In genomic region chr2:120177011-120177621, GRCh38 we compare ENCODE assay signal across 8 cellular contexts. TPM values are rescaled to one million over a fixed set of nuclear protein-coding genes. Genes with fewer than 3 reads are reported as not detected.
A peak's percentile ranks its signal among the peaks of the same experiment; 100 is the strongest.
DNase-seq lines count a peak whose midpoint lies in the region; ATAC-seq and TF ChIP-seq lines count a peak whose summit lies in the region.

No MANE protein-coding gene starts in this region.

- peak overlapping the region; percentile 84 to 98 (median 93) for H3K27ac Mint-ChIP-seq in CD14-positive monocyte
- H3K27ac Mint-ChIP-seq in activated CD8-positive, alpha-beta T cell treated with anti-CD3 and anti-CD28 coated beads, Interleukin-2, amount 10 ng/mL, durations not matched to agents 7 days and 5 days, result peak overlapping the region; percentile 98

- intact Hi-C loops in CD14-positive monocyte (cut with micrococcal nuclease), result loop anchor here (5.0 to 10.0 kb wide), 2 partner anchors 472 to 475 kb away; no protein-coding TSS in a partner anchor

- no peaks in the 10 kb centered on the region for H3K36me3 Mint-ChIP-seq in CD14-positive monocyte
- H3K36me3 Mint-ChIP-seq in activated CD8-positive, alpha-beta T cell treated with anti-CD3 and anti-CD28 coated beads, Interleukin-2, amount 10 ng/mL, durations not matched to agents 7 days and 5 days (ENCODE audit: low read depth), result peaks cover 26% of the 10 kb centered on the region

- peak; percentile 74 for TF ChIP-seq CTCF in CD14-positive monocyte (IDR thresholded peaks at IDR 0.05)

- H3K27me3 Mint-ChIP-seq in CD14-positive monocyte (ENCODE audit: low read depth in 3 of 3), result peaks cover 3 to 11% (median 4%) of the 10 kb centered on the region in 3 donors
- H3K27me3 Mint-ChIP-seq in activated CD8-positive, alpha-beta T cell treated with anti-CD3 and anti-CD28 coated beads, Interleukin-2, amount 10 ng/mL, durations not matched to agents 7 days and 5 days (ENCODE audit: low read depth), result no peaks in the 10 kb centered on the region

- CTCF ChIA-PET in activated CD8-positive, alpha-beta T cell treated with anti-CD3 and anti-CD28 coated beads, Interleukin-2, amount 10 ng/mL, durations not matched to agents 7 days and 5 days (lab: Charles Lee), result interaction anchor here (0.6 to 6.7 kb wide), 59 partner anchors 8 to 660 kb away, joined by 3 to 240 read pairs (median 5); partner anchors contain the start of genes EPB41L5, PTPN4, RALB and TMEM177

- H3K4me3 Mint-ChIP-seq in CD14-positive monocyte, result peak overlapping the region; percentile 93 to 99
- H3K4me3 Mint-ChIP-seq in activated CD8-positive, alpha-beta T cell treated with anti-CD3 and anti-CD28 coated beads, Interleukin-2, amount 10 ng/mL, durations not matched to agents 7 days and 5 days, result peak overlapping the region; percentile 89

- peaks cover 0 to 2% (median 0%) of the 10 kb centered on the region in 7 donors for H3K9me3 Mint-ChIP-seq in CD14-positive monocyte
- H3K9me3 Mint-ChIP-seq in activated CD8-positive, alpha-beta T cell treated with anti-CD3 and anti-CD28 coated beads, Interleukin-2, amount 10 ng/mL, durations not matched to agents 7 days and 5 days (ENCODE audit: insufficient read depth), result no peaks in the 10 kb centered on the region

- DNase-seq in CD14-positive monocyte (ENCODE audit: low spot score) (peak; percentile 57), HPDE6-E6E7 (ENCODE audit: extremely low spot score) (peak; percentile 93), DMS 273 (lab: John Stamatoyannopoulos, UW; ENCODE audit: unreplicated experiment) (no peak), D341Med (ENCODE audit: low spot score) (no peak)
- DNase-seq in activated CD8-positive, alpha-beta T cell treated with anti-CD3 and anti-CD28 coated beads, Interleukin-2, amount 10 ng/mL, durations not matched to agents 7 days and 5 days, result peak; percentile 90
- DNase-seq in stimulated activated CD4-positive, alpha-beta T cell treated with anti-CD3 and anti-CD28 coated beads, Interleukin-2, amount 100 ng/mL, for 24 hours, result peak; percentile 78 to 80

- peaks cover 28% of the 10 kb centered on the region for H3K4me1 Mint-ChIP-seq in CD14-positive monocyte
- H3K4me1 Mint-ChIP-seq in activated CD8-positive, alpha-beta T cell treated with anti-CD3 and anti-CD28 coated beads, Interleukin-2, amount 10 ng/mL, durations not matched to agents 7 days and 5 days (ENCODE audit: low read depth), result peaks cover 65% of the 10 kb centered on the region

- POLR2A ChIA-PET in activated CD8-positive, alpha-beta T cell treated with anti-CD3 and anti-CD28 coated beads, Interleukin-2, amount 10 ng/mL, durations not matched to agents 7 days and 5 days (lab: Charles Lee), result interaction anchor here (0.6 to 1.8 kb wide), 16 partner anchors 8 to 810 kb away, joined by 3 to 11 read pairs (median 6); partner anchors contain the start of genes EPB41L5, PTPN4, TMEM177 and TMEM185B

- peak; percentile 95 for ATAC-seq in GM19468 (IDR thresholded peaks at IDR 0.05; ENCODE audit: extremely low read depth, unreplicated experiment)
- ATAC-seq in activated CD8-positive, alpha-beta T cell treated with anti-CD3 and anti-CD28 coated beads, Interleukin-2, amount 10 ng/mL, durations not matched to agents 7 days and 5 days, result peak; percentile 96
- ATAC-seq in esophagus mucosa, result peak; percentile 88

RNA-seq across cellular contexts. Expression of gene TMEM185B, which starts 46.1 kb away (rescaled TPM):
- 10 to 100 TPM; 18.1 to 20.4 TPM for polyA plus RNA-seq in CD14-positive monocyte
- total RNA-seq in activated CD8-positive, alpha-beta T cell treated with anti-CD3 and anti-CD28 coated beads, Interleukin-2, amount 10 ng/mL, durations not matched to agents 7 days and 5 days, result 10 to 100 TPM; 25.6 to 25.8 TPM
- 20.3 TPM for total RNA-seq in esophagus mucosa

Comparison
In these comparisons a context has a peak if more than half of its experiments do, and no peak if none do; other contexts are left out.
1. DNase-seq: peak in CD14-positive monocyte (single experiment), HPDE6-E6E7 (single experiment), activated CD8-positive, alpha-beta T cell treated with anti-CD3 and anti-CD28 coated beads, Interleukin-2, amount 10 ng/mL, durations not matched to agents 7 days and 5 days (single experiment) and stimulated activated CD4-positive, alpha-beta T cell treated with anti-CD3 and anti-CD28 coated beads, Interleukin-2, amount 100 ng/mL, for 24 hours (2 of 2); none in DMS 273 (single experiment) and D341Med (single experiment).
2. Peak in every context shown above with its lines, with median percentiles within 50 percentile points of each other: ATAC-seq.